ENCODE assay signal across 9 cellular contexts in the genomic region with DNA sequence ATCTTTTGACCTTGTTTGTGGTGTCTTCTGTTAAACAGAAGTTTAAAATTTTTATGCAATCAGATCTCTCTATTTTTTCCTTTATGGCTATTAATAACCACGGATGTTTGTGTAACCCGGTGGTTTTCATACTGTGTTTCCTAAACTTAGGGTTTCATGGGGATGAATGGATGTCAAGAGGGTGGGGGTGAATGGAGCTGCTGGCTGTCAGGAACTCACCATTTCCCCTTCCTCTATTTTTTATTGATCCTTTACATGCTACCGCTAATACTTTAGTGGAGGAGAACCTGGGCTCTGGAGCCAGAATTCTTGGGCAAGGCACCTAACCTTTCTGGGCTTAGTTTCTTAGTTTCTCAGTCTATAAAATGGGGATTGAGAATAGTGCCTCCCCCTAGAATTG.
"Had no signal": no experiment of that assay in that cellular context is flagged by ENCODE, and none has a peak within 500 bp of the region (broad histone marks: within the 10 kb centered on the region; RNA-seq: fewer than 3 reads in every experiment).

No MANE protein-coding gene starts in this region.

- H3K27ac ChIP-seq: gastroesophageal sphincter, pancreas had no signal

- H3K4me1 ChIP-seq: gastroesophageal sphincter, pancreas had no signal

- H3K4me3 ChIP-seq: gastroesophageal sphincter, pancreas had no signal

- H3K27me3 ChIP-seq: pancreas had no signal

- H3K36me3 ChIP-seq: gastroesophageal sphincter, pancreas had no signal

- ATAC-seq: gastroesophageal sphincter; naive thymus-derived CD8-positive, alpha-beta T cell; stimulated activated effector memory CD8-positive, alpha-beta T cell treated with anti-CD3 and anti-CD28 coated beads, Interleukin-12 subunit alpha, Interleukin-12 subunit beta, amount 100 ng/mL, for 72 hours had no signal

- DNase-seq: activated CD4-positive, CD25-positive, alpha-beta regulatory T cell treated with anti-CD3 and anti-CD28 coated beads, Interleukin-2, amount 50 U/mL, for 72 hours; activated naive CD4-positive, alpha-beta T cell treated with anti-CD3 and anti-CD28 coated beads for 36 hours; activated T-cell treated with anti-CD3 and anti-CD28 coated beads, Interleukin-2, amount 50 U/mL, for 1 hour; erythroblast; naive thymus-derived CD8-positive, alpha-beta T cell; pancreas; T1000 had no signal

- H3K9me3 ChIP-seq: gastroesophageal sphincter, pancreas had no signal
